In genomic region chr1:181104790-181105133, GRCh38 we compare ENCODE assay signal across 8 cellular contexts. TPM values are rescaled to one million over a fixed set of nuclear protein-coding genes. Genes with fewer than 3 reads are reported as not detected.
DNase-seq lines count a peak whose midpoint lies in the region; ATAC-seq and TF ChIP-seq lines count a peak whose summit lies in the region.

No MANE protein-coding gene starts in this region.

- TF ChIP-seq CTCF in OCI-LY1 (IDR thresholded peaks at IDR 0.05; ENCODE audit: low read length) = peak; percentile 32; the same call in 1 of the 2 replicates

- H3K9me3 Mint-ChIP-seq in activated naive CD4-positive, alpha-beta T cell treated with anti-CD3 and anti-CD28 coated beads, Interleukin-2, amount 50 U/mL, for 72 hours = no peaks in the 10 kb centered on the region

- no peaks in the 10 kb centered on the region for H3K9me2 ChIP-seq in OCI-LY1 (ENCODE audit: low read depth, low read length)

- H3K4me3 ChIP-seq in OCI-LY1 (ENCODE audit: low read depth, low read length, poor library complexity, severe bottlenecking) (peak overlapping the region; percentile 69), iPS-11a (ENCODE audit: low read depth, low read length) (peak overlapping the region; percentile 50)

- no peaks in the 10 kb centered on the region for H3F3A ChIP-seq in OCI-LY1 (ENCODE audit: insufficient read depth, low read length)

- H3K9me3 ChIP-seq in OCI-LY1 (ENCODE audit: low read length) = no peaks in the 10 kb centered on the region

- H3K79me2 ChIP-seq in OCI-LY1 (ENCODE audit: insufficient read depth, low read length) = no peaks in the 10 kb centered on the region

- no peaks in the 10 kb centered on the region for H3K36me3 Mint-ChIP-seq in activated naive CD4-positive, alpha-beta T cell treated with anti-CD3 and anti-CD28 coated beads, Interleukin-2, amount 50 U/mL, for 72 hours

- H3K4me2 ChIP-seq in OCI-LY1 (ENCODE audit: low read length) = peak overlapping the region; percentile 87

- no peak overlapping the region for H2AFZ ChIP-seq in OCI-LY1 (ENCODE audit: low read length)

- H4K20me1 ChIP-seq in OCI-LY1 (ENCODE audit: insufficient read depth, low read length) = no peaks in the 10 kb centered on the region

- ATAC-seq in GM21526 (IDR thresholded peaks at IDR 0.05; ENCODE audit: low FRiP score, unreplicated experiment) = peak; percentile 15
- ATAC-seq in activated naive CD4-positive, alpha-beta T cell treated with anti-CD3 and anti-CD28 coated beads, Interleukin-2, amount 50 U/mL, for 72 hours = no peak

- H3K36me3 ChIP-seq in OCI-LY1 (ENCODE audit: insufficient read depth, low read length) = no peaks in the 10 kb centered on the region

- peak overlapping the region; percentile 61 to 76 for H3K27ac Mint-ChIP-seq in activated naive CD4-positive, alpha-beta T cell treated with anti-CD3 and anti-CD28 coated beads, Interleukin-2, amount 50 U/mL, for 72 hours

- H3K27ac ChIP-seq in OCI-LY1 (ENCODE audit: low read depth, low read length, poor library complexity, severe bottlenecking) = no peak overlapping the region

- H3K4me1 ChIP-seq in OCI-LY1 (ENCODE audit: insufficient read depth, low read length, severe bottlenecking) = peaks cover 16% of the 10 kb centered on the region

- peak overlapping the region; percentile 63 for H3K9ac ChIP-seq in OCI-LY1 (ENCODE audit: low read length)

- DNase-seq in COR-L47 (lab: John Stamatoyannopoulos, UW) (peak; percentile 76), inferior parietal cortex (ENCODE audit: extremely low spot score) (no peak), NOMO-1 (lab: John Stamatoyannopoulos, UW; ENCODE audit: unreplicated experiment in 2 of 2) (no peak)
- DNase-seq in activated naive CD4-positive, alpha-beta T cell treated with anti-CD3 and anti-CD28 coated beads, Interleukin-2, amount 50 U/mL, for 72 hours (ENCODE audit: low spot score in 2 of 2) = peak; percentile 51 to 62
- peak; percentile 53 for DNase-seq in stimulated activated CD4-positive, alpha-beta T cell treated with anti-CD3 and anti-CD28 coated beads, Interleukin-15, amount 100 ng/mL, for 24 hours

- H3K27me3 ChIP-seq in OCI-LY1 (ENCODE audit: insufficient read depth, low read length) = peaks cover 13% of the 10 kb centered on the region; the same call in 1 of the 2 replicates

RNA-seq across cellular contexts. Expression of gene IER5, which starts 16.3 kb away (rescaled TPM):
- 10 to 100 TPM; 20.3 to 68.4 TPM for total RNA-seq in activated naive CD4-positive, alpha-beta T cell treated with anti-CD3 and anti-CD28 coated beads, Interleukin-2, amount 50 U/mL, for 72 hours

Comparison
In these comparisons a context has a peak if more than half of its experiments do, and no peak if none do; other contexts are left out.
1. DNase-seq: peak in COR-L47 (single experiment), activated naive CD4-positive, alpha-beta T cell treated with anti-CD3 and anti-CD28 coated beads, Interleukin-2, amount 50 U/mL, for 72 hours (2 of 2) and stimulated activated CD4-positive, alpha-beta T cell treated with anti-CD3 and anti-CD28 coated beads, Interleukin-15, amount 100 ng/mL, for 24 hours (single experiment); none in inferior parietal cortex (single experiment) and NOMO-1 (0 of 2).